36 cellular contexts compared by ENCODE assay signal in the genomic region with DNA sequence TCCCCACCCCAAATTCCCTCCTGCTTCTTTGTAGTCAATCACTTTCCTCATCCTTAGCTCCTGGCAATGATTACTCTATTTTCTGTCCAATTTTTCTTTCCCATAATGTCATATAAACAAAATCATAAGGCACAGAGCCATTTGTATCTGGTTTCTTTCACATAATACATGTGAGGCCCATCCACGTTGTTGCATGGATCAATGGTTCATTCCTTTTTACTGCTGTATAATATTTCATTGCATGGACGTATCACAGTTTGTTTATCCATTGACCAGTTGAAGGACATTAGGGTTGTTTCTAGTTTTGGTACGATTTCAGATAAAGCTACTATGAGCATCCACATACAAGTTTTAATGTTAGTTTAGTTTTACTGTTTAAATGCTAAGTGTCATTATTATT.
"Had no signal": no experiment of that assay in that cellular context is flagged by ENCODE, and none has a peak within 500 bp of the region (broad histone marks: within the 10 kb centered on the region; RNA-seq: fewer than 3 reads in every experiment).

No MANE protein-coding gene starts in this region.

- H3K27ac Mint-ChIP-seq: activated naive CD4-positive, alpha-beta T cell treated with anti-CD3 and anti-CD28 coated beads for 36 hours; activated naive CD4-positive, alpha-beta T cell treated with anti-CD3 and anti-CD28 coated beads, Interleukin-2, amount 10 ng/mL, durations not matched to agents 7 days and 5 days; activated naive CD4-positive, alpha-beta T cell treated with anti-CD3 and anti-CD28 coated beads, Interleukin-2, amount 50 U/mL, for 24 hours; activated naive CD4-positive, alpha-beta T cell treated with anti-CD3 and anti-CD28 coated beads, Interleukin-2, amount 50 U/mL, for 72 hours; activated naive CD8-positive, alpha-beta T cell; activated naive CD8-positive, alpha-beta T cell treated with anti-CD3 and anti-CD28 coated beads for 36 hours; activated naive CD8-positive, alpha-beta T cell treated with anti-CD3 and anti-CD28 coated beads, Interleukin-2, amount 10 ng/mL, durations not matched to agents 7 days and 5 days; activated naive CD8-positive, alpha-beta T cell treated with anti-CD3 and anti-CD28 coated beads, Interleukin-2, amount 50 U/mL, for 24 hours; activated T-cell treated with anti-CD3 and anti-CD28 coated beads, Interleukin-2, amount 50 U/mL, for 72 hours; activated T-helper 1 cell treated with anti-CD3 and anti-CD28 coated beads, Interleukin-12 subunit alpha, Interleukin-12 subunit beta, Interleukin-2, Interleukin-4 antibody, amounts not matched to agents 30 ng/mL and 10 ng/mL and 1 ng/mL, durations not matched to agents 14 hours and 24 hours and 36 hours; activated T-helper 17 cell treated with anti-CD3 and anti-CD28 coated beads, Interleukin-2, amount 50 U/mL, for 72 hours; activated T-helper 2 cell treated with anti-CD3 and anti-CD28 coated beads, Interferon-gamma antibody, Interleukin-2, Interleukin-4, amounts not matched to agents 10 μg/mL and 5 μg/mL and 100 μg/mL, durations not matched to agents 14 hours and 24 hours and 36 hours; brain had no signal

- H3K4me3 Mint-ChIP-seq: activated naive CD4-positive, alpha-beta T cell treated with anti-CD3 and anti-CD28 coated beads for 36 hours; activated naive CD4-positive, alpha-beta T cell treated with anti-CD3 and anti-CD28 coated beads, Interleukin-2, amount 10 ng/mL, durations not matched to agents 7 days and 5 days; activated naive CD4-positive, alpha-beta T cell treated with anti-CD3 and anti-CD28 coated beads, Interleukin-2, amount 50 U/mL, for 24 hours; activated naive CD8-positive, alpha-beta T cell; activated naive CD8-positive, alpha-beta T cell treated with anti-CD3 and anti-CD28 coated beads for 36 hours; activated naive CD8-positive, alpha-beta T cell treated with anti-CD3 and anti-CD28 coated beads, Interleukin-2, amount 10 ng/mL, durations not matched to agents 7 days and 5 days; activated naive CD8-positive, alpha-beta T cell treated with anti-CD3 and anti-CD28 coated beads, Interleukin-2, amount 50 U/mL, for 24 hours; activated T-cell treated with anti-CD3 and anti-CD28 coated beads, Interleukin-2, amount 50 U/mL, for 4 hours; activated T-cell treated with anti-CD3 and anti-CD28 coated beads, Interleukin-2, amount 50 U/mL, for 72 hours; activated T-helper 1 cell treated with anti-CD3 and anti-CD28 coated beads, Interleukin-12 subunit alpha, Interleukin-12 subunit beta, Interleukin-2, Interleukin-4 antibody, amounts not matched to agents 30 ng/mL and 10 ng/mL and 1 ng/mL, durations not matched to agents 14 hours and 24 hours and 36 hours; activated T-helper 17 cell treated with anti-CD3 and anti-CD28 coated beads, Interleukin-2, amount 50 U/mL, for 72 hours; brain; central memory CD8-positive, alpha-beta T cell had no signal

- H3K36me3 ChIP-seq: adrenal gland, ascending aorta, brain microvascular endothelial cell, breast epithelium, cardiac muscle cell had no signal

- DNase-seq: activated effector memory CD4-positive, alpha-beta T cell treated with anti-CD3 and anti-CD28 coated beads, Interleukin-2, amount 50 U/mL, for 16 hours; activated effector memory CD4-positive, alpha-beta T cell treated with Interleukin-2 at 50 U/mL for 16 hours; activated gamma-delta T cell; activated gamma-delta T cell treated with Interleukin-2 at 50 U/mL for 16 hours; activated naive CD4-positive, alpha-beta T cell; activated naive CD4-positive, alpha-beta T cell treated with anti-CD3 and anti-CD28 coated beads for 36 hours; activated naive CD4-positive, alpha-beta T cell treated with anti-CD3 and anti-CD28 coated beads, Interleukin-2, amount 10 ng/mL, durations not matched to agents 7 days and 5 days; activated naive CD4-positive, alpha-beta T cell treated with anti-CD3 and anti-CD28 coated beads, Interleukin-2, amount 50 U/mL, for 16 hours; activated naive CD4-positive, alpha-beta T cell treated with Interleukin-2 at 50 U/mL for 16 hours; activated naive CD8-positive, alpha-beta T cell treated with anti-CD3 and anti-CD28 coated beads for 36 hours; activated naive CD8-positive, alpha-beta T cell treated with anti-CD3 and anti-CD28 coated beads, Interleukin-2, amount 10 ng/mL, durations not matched to agents 7 days and 5 days; activated naive CD8-positive, alpha-beta T cell treated with anti-CD3 and anti-CD28 coated beads, Interleukin-2, amount 50 U/mL, for 24 hours; activated T-cell treated with anti-CD3 and anti-CD28 coated beads, Interleukin-2, amount 50 U/mL, for 4 hours; activated T-cell treated with anti-CD3 and anti-CD28 coated beads, Interleukin-2, amount 50 U/mL, for 48 hours; activated T-cell treated with anti-CD3 and anti-CD28 coated beads, Interleukin-2, amount 50 U/mL, for 72 hours; adrenal gland; amniotic stem cell; amygdala; anterior cingulate cortex; aorta; body of pancreas; brain microvascular endothelial cell; caudate nucleus; central memory CD4-positive, alpha-beta T cell; cerebellar nuclear complex had no signal

- H3K36me3 Mint-ChIP-seq: activated naive CD4-positive, alpha-beta T cell treated with anti-CD3 and anti-CD28 coated beads, Interleukin-2, amount 10 ng/mL, durations not matched to agents 7 days and 5 days; activated naive CD4-positive, alpha-beta T cell treated with anti-CD3 and anti-CD28 coated beads, Interleukin-2, amount 50 U/mL, for 24 hours; activated naive CD4-positive, alpha-beta T cell treated with anti-CD3 and anti-CD28 coated beads, Interleukin-2, amount 50 U/mL, for 72 hours; activated naive CD8-positive, alpha-beta T cell; activated naive CD8-positive, alpha-beta T cell treated with anti-CD3 and anti-CD28 coated beads for 36 hours; activated naive CD8-positive, alpha-beta T cell treated with anti-CD3 and anti-CD28 coated beads, Interleukin-2, amount 10 ng/mL, durations not matched to agents 7 days and 5 days; brain had no signal

- H3K4me1 Mint-ChIP-seq: activated naive CD4-positive, alpha-beta T cell treated with anti-CD3 and anti-CD28 coated beads, Interleukin-2, amount 10 ng/mL, durations not matched to agents 7 days and 5 days; activated naive CD4-positive, alpha-beta T cell treated with anti-CD3 and anti-CD28 coated beads, Interleukin-2, amount 50 U/mL, for 24 hours; activated naive CD8-positive, alpha-beta T cell treated with anti-CD3 and anti-CD28 coated beads for 36 hours; activated naive CD8-positive, alpha-beta T cell treated with anti-CD3 and anti-CD28 coated beads, Interleukin-2, amount 10 ng/mL, durations not matched to agents 7 days and 5 days; activated naive CD8-positive, alpha-beta T cell treated with anti-CD3 and anti-CD28 coated beads, Interleukin-2, amount 50 U/mL, for 24 hours; activated T-helper 17 cell treated with anti-CD3 and anti-CD28 coated beads, Interleukin-2, amount 50 U/mL, for 72 hours; central memory CD8-positive, alpha-beta T cell had no signal

- H3K4me1 ChIP-seq: adrenal gland, body of pancreas, breast epithelium had no signal

- ATAC-seq: activated naive CD4-positive, alpha-beta T cell treated with anti-CD3 and anti-CD28 coated beads, Interleukin-2, amount 50 U/mL, for 72 hours; activated naive CD8-positive, alpha-beta T cell treated with anti-CD3 and anti-CD28 coated beads, Interleukin-2, amount 50 U/mL, for 24 hours; activated T-cell treated with anti-CD3 and anti-CD28 coated beads, Interleukin-2, amount 50 U/mL, for 4 hours; activated T-cell treated with anti-CD3 and anti-CD28 coated beads, Interleukin-2, amount 50 U/mL, for 72 hours; activated T-helper 17 cell treated with anti-CD3 and anti-CD28 coated beads, Interleukin-2, amount 50 U/mL, for 72 hours; body of pancreas had no signal

- H3K4me3 ChIP-seq: adrenal gland, ascending aorta, body of pancreas, breast epithelium, cardiac muscle cell had no signal

- H3K9me3 ChIP-seq: adrenal gland, ascending aorta, body of pancreas, breast epithelium had no signal

- H3K27ac ChIP-seq: adrenal gland, ascending aorta, body of pancreas, brain microvascular endothelial cell, breast epithelium, cardiac muscle cell had no signal

- H3K27me3 Mint-ChIP-seq: activated naive CD4-positive, alpha-beta T cell treated with anti-CD3 and anti-CD28 coated beads, Interleukin-2, amount 50 U/mL, for 24 hours; activated naive CD8-positive, alpha-beta T cell; activated naive CD8-positive, alpha-beta T cell treated with anti-CD3 and anti-CD28 coated beads for 36 hours; central memory CD8-positive, alpha-beta T cell had no signal

- H3K9me3 Mint-ChIP-seq: activated naive CD4-positive, alpha-beta T cell treated with anti-CD3 and anti-CD28 coated beads for 36 hours; activated naive CD4-positive, alpha-beta T cell treated with anti-CD3 and anti-CD28 coated beads, Interleukin-2, amount 10 ng/mL, durations not matched to agents 7 days and 5 days; activated naive CD4-positive, alpha-beta T cell treated with anti-CD3 and anti-CD28 coated beads, Interleukin-2, amount 50 U/mL, for 24 hours; activated naive CD8-positive, alpha-beta T cell treated with anti-CD3 and anti-CD28 coated beads for 36 hours; activated T-cell treated with anti-CD3 and anti-CD28 coated beads, Interleukin-2, amount 50 U/mL, for 4 hours; activated T-helper 17 cell treated with anti-CD3 and anti-CD28 coated beads, Interleukin-2, amount 50 U/mL, for 72 hours; activated T-helper 2 cell treated with anti-CD3 and anti-CD28 coated beads, Interferon-gamma antibody, Interleukin-2, Interleukin-4, amounts not matched to agents 10 μg/mL and 5 μg/mL and 100 μg/mL, durations not matched to agents 14 hours and 24 hours and 36 hours; central memory CD8-positive, alpha-beta T cell had no signal
